In genomic region chr9:121634800-121635261, GRCh38 we compare ENCODE assay signal across 9 cellular contexts. TPM values are rescaled to one million over a fixed set of nuclear protein-coding genes. Genes with fewer than 3 reads are reported as not detected.
DNase-seq lines count a peak whose midpoint lies in the region; ATAC-seq and TF ChIP-seq lines count a peak whose summit lies in the region.
"Had no signal": no experiment of that assay in that cellular context is flagged by ENCODE, and none has a peak within 500 bp of the region (broad histone marks: within the 10 kb centered on the region; RNA-seq: fewer than 3 reads in every experiment).

No MANE protein-coding gene starts in this region.

- peaks cover 4% of the 10 kb centered on the region; the same call in 1 of the 2 replicates for H3K4me1 ChIP-seq in GM23338 (ENCODE audit: insufficient read depth)
- H3K4me1 ChIP-seq in Karpas-422 (ENCODE audit: low read length) = no peaks in the 10 kb centered on the region

- no peak overlapping the region for H3K27ac ChIP-seq in GM23338 (ENCODE audit: low read depth)
- no peak overlapping the region for H3K27ac ChIP-seq in Karpas-422 (ENCODE audit: low read length)

- H3F3A ChIP-seq in GM23338 (replicated peaks; ENCODE audit: low read depth) = no peaks in the 10 kb centered on the region

- H3K9me3 Mint-ChIP-seq in GM23338 = peaks cover 2% of the 10 kb centered on the region; the same call in 1 of the 3 replicates
- H3K9me3 Mint-ChIP-seq in activated naive CD8-positive, alpha-beta T cell treated with anti-CD3 and anti-CD28 coated beads, Interleukin-2, amount 10 ng/mL, durations not matched to agents 7 days and 5 days = no peaks in the 10 kb centered on the region
- H3K9me3 Mint-ChIP-seq in activated naive CD4-positive, alpha-beta T cell treated with anti-CD3 and anti-CD28 coated beads, Interleukin-2, amount 10 ng/mL, durations not matched to agents 7 days and 5 days = no peaks in the 10 kb centered on the region
- H3K9me3 Mint-ChIP-seq: activated B cell treated with CpG ODN at 0.5 μM for 24 hours had no signal

- ATAC-seq in GM23338 = peak; percentile 85
- ATAC-seq in activated naive CD8-positive, alpha-beta T cell treated with anti-CD3 and anti-CD28 coated beads, Interleukin-2, amount 10 ng/mL, durations not matched to agents 7 days and 5 days (ENCODE audit: low read depth) = no peak
- no peak for ATAC-seq in HG03378 (IDR thresholded peaks at IDR 0.05; ENCODE audit: unreplicated experiment)
- ATAC-seq in HG03439 (IDR thresholded peaks at IDR 0.05; ENCODE audit: unreplicated experiment) = no peak

- peak; percentile 60 to 86 for TF ChIP-seq CTCF in GM23338 (conservative IDR thresholded peaks at IDR 0.05; ENCODE audit: low read depth in 2 of 2)
- TF ChIP-seq CTCF in kidney epithelial cell (IDR thresholded peaks at IDR 0.05; ENCODE audit: insufficient read depth, low read length, poor library complexity, severe bottlenecking) = peak; percentile 67

- H3K36me3 Mint-ChIP-seq in GM23338 (ENCODE audit: low read depth) = no peaks in the 10 kb centered on the region
- no peaks in the 10 kb centered on the region for H3K36me3 Mint-ChIP-seq in activated naive CD8-positive, alpha-beta T cell treated with anti-CD3 and anti-CD28 coated beads, Interleukin-2, amount 10 ng/mL, durations not matched to agents 7 days and 5 days
- no peaks in the 10 kb centered on the region for H3K36me3 Mint-ChIP-seq in activated naive CD4-positive, alpha-beta T cell treated with anti-CD3 and anti-CD28 coated beads, Interleukin-2, amount 10 ng/mL, durations not matched to agents 7 days and 5 days

- H3K36me3 ChIP-seq in GM23338 (ENCODE audit: insufficient read depth) (no peaks in the 10 kb centered on the region; the same call in 1 of the 2 replicates), kidney epithelial cell (ENCODE audit: control insufficient read depth, insufficient read depth, low read length) (no peaks in the 10 kb centered on the region), Karpas-422 (ENCODE audit: insufficient read depth, low read length) (no peaks in the 10 kb centered on the region)

- peaks cover 7% of the 10 kb centered on the region; the same call in 1 of the 2 replicates for H4K20me1 ChIP-seq in GM23338 (replicated peaks; ENCODE audit: insufficient read depth)
- no peaks in the 10 kb centered on the region for H4K20me1 ChIP-seq in Karpas-422 (ENCODE audit: insufficient read depth, low read depth, low read length)

- POLR2A ChIA-PET in activated naive CD8-positive, alpha-beta T cell treated with anti-CD3 and anti-CD28 coated beads, Interleukin-2, amount 10 ng/mL, durations not matched to agents 7 days and 5 days (lab: Charles Lee) = no interaction called here

- H3K9ac ChIP-seq in Karpas-422 (ENCODE audit: low read length) = no peak overlapping the region

- CTCF ChIA-PET in activated naive CD4-positive, alpha-beta T cell treated with anti-CD3 and anti-CD28 coated beads, Interleukin-2, amount 10 ng/mL, durations not matched to agents 7 days and 5 days (lab: Charles Lee) = no interaction called here

- DNase-seq in 8988T (peak; percentile 51), GM23338 (ENCODE audit: low spot score) (peak; percentile 77), kidney epithelial cell (ENCODE audit: low read depth) (no peak), Karpas-422 (no peak)
- DNase-seq in activated naive CD8-positive, alpha-beta T cell treated with anti-CD3 and anti-CD28 coated beads, Interleukin-2, amount 10 ng/mL, durations not matched to agents 7 days and 5 days = no peak
- no peak for DNase-seq in activated naive CD4-positive, alpha-beta T cell treated with anti-CD3 and anti-CD28 coated beads, Interleukin-2, amount 10 ng/mL, durations not matched to agents 7 days and 5 days
- DNase-seq: activated B cell treated with CpG ODN at 0.5 μM for 24 hours had no signal

- H3K27ac Mint-ChIP-seq in GM23338 = peak overlapping the region; percentile 82
- peak overlapping the region; percentile 65 for H3K27ac Mint-ChIP-seq in activated naive CD8-positive, alpha-beta T cell treated with anti-CD3 and anti-CD28 coated beads, Interleukin-2, amount 10 ng/mL, durations not matched to agents 7 days and 5 days
- no peak overlapping the region for H3K27ac Mint-ChIP-seq in activated naive CD4-positive, alpha-beta T cell treated with anti-CD3 and anti-CD28 coated beads, Interleukin-2, amount 10 ng/mL, durations not matched to agents 7 days and 5 days
- H3K27ac Mint-ChIP-seq: activated B cell treated with CpG ODN at 0.5 μM for 24 hours had no signal

- H3K79me2 ChIP-seq in GM23338 (replicated peaks; ENCODE audit: insufficient read depth) = no peaks in the 10 kb centered on the region
- H3K79me2 ChIP-seq in Karpas-422 (ENCODE audit: low read length) = no peaks in the 10 kb centered on the region

- H3K4me2 ChIP-seq in GM23338 = no peak overlapping the region
- H3K4me2 ChIP-seq in Karpas-422 (ENCODE audit: low read depth, low read length, poor library complexity, severe bottlenecking) = no peak overlapping the region

- H3K27me3 Mint-ChIP-seq in GM23338 (ENCODE audit: insufficient read depth, low read depth, poor library complexity) = peaks cover 7% of the 10 kb centered on the region
- peaks cover 6% of the 10 kb centered on the region for H3K27me3 Mint-ChIP-seq in activated naive CD8-positive, alpha-beta T cell treated with anti-CD3 and anti-CD28 coated beads, Interleukin-2, amount 10 ng/mL, durations not matched to agents 7 days and 5 days
- peaks cover 44% of the 10 kb centered on the region for H3K27me3 Mint-ChIP-seq in activated naive CD4-positive, alpha-beta T cell treated with anti-CD3 and anti-CD28 coated beads, Interleukin-2, amount 10 ng/mL, durations not matched to agents 7 days and 5 days

- H3K27me3 ChIP-seq in GM23338 (ENCODE audit: insufficient read depth) (no peaks in the 10 kb centered on the region), kidney epithelial cell (ENCODE audit: control insufficient read depth, insufficient read depth, low read length) (no peaks in the 10 kb centered on the region), Karpas-422 (ENCODE audit: low read length) (no peaks in the 10 kb centered on the region)

- peaks cover 53% of the 10 kb centered on the region for H3K4me1 Mint-ChIP-seq in GM23338
- H3K4me1 Mint-ChIP-seq in activated naive CD8-positive, alpha-beta T cell treated with anti-CD3 and anti-CD28 coated beads, Interleukin-2, amount 10 ng/mL, durations not matched to agents 7 days and 5 days = peaks cover 13% of the 10 kb centered on the region
- peaks cover 6% of the 10 kb centered on the region for H3K4me1 Mint-ChIP-seq in activated naive CD4-positive, alpha-beta T cell treated with anti-CD3 and anti-CD28 coated beads, Interleukin-2, amount 10 ng/mL, durations not matched to agents 7 days and 5 days

- H2AFZ ChIP-seq in GM23338 (no peak overlapping the region), Karpas-422 (ENCODE audit: low read length) (no peak overlapping the region)

- no peak overlapping the region for H3K4me3 Mint-ChIP-seq in GM23338
- no peak overlapping the region for H3K4me3 Mint-ChIP-seq in activated naive CD8-positive, alpha-beta T cell treated with anti-CD3 and anti-CD28 coated beads, Interleukin-2, amount 10 ng/mL, durations not matched to agents 7 days and 5 days
- H3K4me3 Mint-ChIP-seq in activated naive CD4-positive, alpha-beta T cell treated with anti-CD3 and anti-CD28 coated beads, Interleukin-2, amount 10 ng/mL, durations not matched to agents 7 days and 5 days = no peak overlapping the region
- H3K4me3 Mint-ChIP-seq: activated B cell treated with CpG ODN at 0.5 μM for 24 hours had no signal

- no peaks in the 10 kb centered on the region for H3K9me3 ChIP-seq in Karpas-422 (ENCODE audit: low read length)

- no peak overlapping the region for H3K4me3 ChIP-seq in GM23338
- H3K4me3 ChIP-seq in kidney epithelial cell (ENCODE audit: low read depth, low read length) = no peak overlapping the region
- H3K4me3 ChIP-seq in Karpas-422 (ENCODE audit: low read length) = no peak overlapping the region

- H3K9me2 ChIP-seq in GM23338 (ENCODE audit: insufficient read depth) = no peaks in the 10 kb centered on the region
- H3K9me2 ChIP-seq in Karpas-422 (replicated peaks; ENCODE audit: insufficient read depth, low read length) = no peaks in the 10 kb centered on the region

TF ChIP-seq in GM23338, 12 proteins besides CTCF, POLR2A, EP300 and RAD21:
- no peak for TF ChIP-seq CREB1 (CRISPR knock-in tag; IDR thresholded peaks at IDR 0.05; ENCODE audit: low read depth)
- no peak for TF ChIP-seq POLR2AphosphoS5 (IDR thresholded peaks at IDR 0.05; ENCODE audit: low read depth)
- no peak for TF ChIP-seq JUNB (IDR thresholded peaks at IDR 0.05; ENCODE audit: unreplicated experiment)

RNA-seq across cellular contexts. Expression of gene DAB2IP, which starts 16.6 kb away (rescaled TPM):
- 35.1 and 42.8 TPM in 2 replicates for total RNA-seq in GM23338 (2014; rRNA removed; shearing (Covaris generic))
- 8.9 and 11.4 TPM in 2 replicates for polyA plus RNA-seq in GM23338 (2016; fragmentation: Nextera tagmentation; extraction: Ambion mirVana)
- total RNA-seq in activated naive CD8-positive, alpha-beta T cell treated with anti-CD3 and anti-CD28 coated beads, Interleukin-2, amount 10 ng/mL, durations not matched to agents 7 days and 5 days = under 1 TPM; 0.20 to 0.25 TPM
- 38.0 and 51.1 TPM in 2 replicates for total RNA-seq in kidney epithelial cell
- 0.18 and 1.3 TPM in 2 replicates for total RNA-seq in Karpas-422 (2014; rRNA removed; shearing (Covaris generic); ENCODE audit: low replicate concordance)

Comparison
In these comparisons a context has a peak if more than half of its experiments do, and no peak if none do; other contexts are left out.
1. DNase-seq: peak in 8988T (single experiment) and GM23338 (single experiment); none in activated naive CD8-positive, alpha-beta T cell treated with anti-CD3 and anti-CD28 coated beads, Interleukin-2, amount 10 ng/mL, durations not matched to agents 7 days and 5 days (single experiment), kidney epithelial cell (single experiment), Karpas-422 (single experiment) and activated naive CD4-positive, alpha-beta T cell treated with anti-CD3 and anti-CD28 coated beads, Interleukin-2, amount 10 ng/mL, durations not matched to agents 7 days and 5 days (single experiment).
2. RNA of gene DAB2IP, which starts 16.6 kb away (total RNA-seq): 35.1 to 42.8 TPM in GM23338 and 38.0 to 51.1 TPM in kidney epithelial cell; 0.18 to 1.3 TPM in Karpas-422 and 0.20 to 0.25 TPM in activated naive CD8-positive, alpha-beta T cell treated with anti-CD3 and anti-CD28 coated beads, Interleukin-2, amount 10 ng/mL, durations not matched to agents 7 days and 5 days; every median in the first group is over 10 times any median in the second.